ENCODE assay signal across 34 cellular contexts in the genomic region with DNA sequence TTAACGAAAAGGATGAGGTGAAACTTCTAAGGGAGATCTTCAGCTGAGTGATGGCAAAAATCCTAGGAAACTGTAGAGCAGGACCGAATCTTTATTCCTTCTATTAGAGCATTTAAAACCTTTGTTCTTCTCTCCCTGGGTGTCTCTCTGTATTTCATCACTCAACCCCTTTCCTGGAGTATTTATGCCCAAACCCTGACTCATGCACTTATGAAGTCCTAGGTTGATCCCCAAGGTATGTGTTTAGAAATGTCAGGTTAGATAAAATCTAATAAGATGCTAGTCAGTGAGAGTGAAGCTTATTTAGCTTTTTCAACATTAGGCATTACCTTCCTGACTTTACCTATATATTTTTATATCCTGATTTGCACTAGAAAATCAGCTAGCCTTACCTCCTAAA.
DNase-seq lines count a peak whose midpoint lies in the region; ATAC-seq, FAIRE-seq and TF ChIP-seq lines count a peak whose summit lies in the region.
"Had no signal": no experiment of that assay in that cellular context is flagged by ENCODE, and none has a peak within 500 bp of the region (broad histone marks: within the 10 kb centered on the region; RNA-seq: fewer than 3 reads in every experiment).

No MANE protein-coding gene starts in this region.

- ATAC-seq in GM21576 (IDR thresholded peaks at IDR 0.05; ENCODE audit: unreplicated experiment) = no peak
- ATAC-seq: A549; activated T-cell treated with anti-CD3 and anti-CD28 coated beads, Interleukin-2, amount 50 U/mL, for 72 hours; heart left ventricle; naive thymus-derived CD4-positive, alpha-beta T cell had no signal

- DNase-seq in Daoy (ENCODE audit: low read depth) = peak; percentile 15
- peak; percentile 84 for DNase-seq in M059J (ENCODE audit: low read depth)
- peak; percentile 15 for DNase-seq in glomerular visceral epithelial cell (ENCODE audit: extremely low spot score)
- DNase-seq in NCI-H446 (lab: John Stamatoyannopoulos, UW) = no peak
- no peak for DNase-seq in NCI-H1436 (lab: John Stamatoyannopoulos, UW)
- DNase-seq in urothelium cell line (ENCODE audit: low spot score) = no peak
- DNase-seq: activated CD4-positive, alpha-beta T cell treated with anti-CD3 and anti-CD28 coated beads, Interleukin-2, amount 50 U/mL, for 4 hours; activated CD4-positive, CD25-positive, alpha-beta regulatory T cell; activated naive CD4-positive, alpha-beta T cell treated with Interleukin-2 at 50 U/mL for 16 hours; activated T-cell treated with anti-CD3 and anti-CD28 coated beads, Interleukin-2, amount 50 U/mL, for 72 hours; AML-193; CD4-positive, alpha-beta memory T cell; effector CD4-positive, alpha-beta T cell; EL; H7; heart left ventricle; midbrain; naive thymus-derived CD4-positive, alpha-beta T cell; NCI-H1092; NCI-H1694 treated with DMSO at 0.1 percent for 48 hours; NCI-H510A; RPMI8226; sigmoid colon; stimulated activated CD4-positive, alpha-beta T cell treated with anti-CD3 and anti-CD28 coated beads, Interleukin-4, amount 100 ng/mL, for 24 hours; T-helper 1 cell; thyroid gland had no signal

- peaks cover 71% of the 10 kb centered on the region for H3K4me1 Mint-ChIP-seq in brain
- H3K4me1 Mint-ChIP-seq: naive thymus-derived CD4-positive, alpha-beta T cell had no signal

- no peaks in the 10 kb centered on the region for H3K27me3 Mint-ChIP-seq in brain
- H3K27me3 Mint-ChIP-seq: CD4-positive, alpha-beta memory T cell; naive thymus-derived CD4-positive, alpha-beta T cell; progenitor cell of endocrine pancreas had no signal

- no peak for FAIRE-seq in urothelium cell line (lab: Jason Lieb, UNC)
- FAIRE-seq: A549, colon, GM18507, GM19239, keratinocyte had no signal

- peak overlapping the region in 3 of 5 experiments; percentile 56 to 69 (median 58) for H3K27ac Mint-ChIP-seq in brain
- H3K27ac Mint-ChIP-seq: activated T-cell treated with anti-CD3 and anti-CD28 coated beads, Interleukin-2, amount 50 U/mL, for 72 hours; CD4-positive, alpha-beta memory T cell; naive thymus-derived CD4-positive, alpha-beta T cell; progenitor cell of endocrine pancreas had no signal

- TF ChIP-seq CTCF in brain (conservative IDR thresholded peaks at IDR 0.05) = no peak

- H3K4me3 Mint-ChIP-seq in brain = no peak overlapping the region
- H3K4me3 Mint-ChIP-seq: activated T-cell treated with anti-CD3 and anti-CD28 coated beads, Interleukin-2, amount 50 U/mL, for 72 hours; CD4-positive, alpha-beta memory T cell; naive thymus-derived CD4-positive, alpha-beta T cell had no signal

- no peaks in the 10 kb centered on the region for H3K9me3 Mint-ChIP-seq in brain
- H3K9me3 Mint-ChIP-seq: activated T-cell treated with anti-CD3 and anti-CD28 coated beads, Interleukin-2, amount 50 U/mL, for 72 hours; CD4-positive, alpha-beta memory T cell; naive thymus-derived CD4-positive, alpha-beta T cell had no signal

- H3K36me3 Mint-ChIP-seq in brain = peaks cover 25% of the 10 kb centered on the region
- H3K36me3 Mint-ChIP-seq: CD4-positive, alpha-beta memory T cell had no signal

Comparison
In these comparisons a context has a peak if more than half of its experiments do, and no peak if none do; other contexts are left out.
1. DNase-seq: peak in Daoy (single experiment), M059J (single experiment) and glomerular visceral epithelial cell (single experiment); none in NCI-H446 (0 of 2), NCI-H1436 (single experiment) and urothelium cell line (single experiment).